12 cellular contexts compared by ENCODE assay signal in genomic region chr16:89345663-89346150, GRCh38.
DNase-seq lines count a peak whose midpoint lies in the region; ATAC-seq and TF ChIP-seq lines count a peak whose summit lies in the region.
"Had no signal": no experiment of that assay in that cellular context is flagged by ENCODE, and none has a peak within 500 bp of the region (broad histone marks: within the 10 kb centered on the region; RNA-seq: fewer than 3 reads in every experiment).

No MANE protein-coding gene starts in this region.

- H3K36me3 Mint-ChIP-seq in activated CD4-positive, alpha-beta memory T cell treated with anti-CD3 and anti-CD28 coated beads for 36 hours, result peaks cover 16% of the 10 kb centered on the region
- H3K36me3 Mint-ChIP-seq in activated CD4-positive, alpha-beta memory T cell treated with anti-CD3 and anti-CD28 coated beads, Interleukin-2, amount 10 ng/mL, durations not matched to agents 7 days and 5 days (ENCODE audit: low read depth), result peaks cover 33% of the 10 kb centered on the region
- peaks cover under 1% of the 10 kb centered on the region for H3K36me3 Mint-ChIP-seq in glutamatergic neuron (ENCODE audit: unreplicated experiment)
- peaks cover 63% of the 10 kb centered on the region for H3K36me3 Mint-ChIP-seq in stimulated activated effector memory CD8-positive, alpha-beta T cell treated with anti-CD3 and anti-CD28 coated beads, Interleukin-12 subunit alpha, Interleukin-12 subunit beta, amount 100 ng/mL, for 72 hours

- peak overlapping the region; percentile 30 for H3K27ac Mint-ChIP-seq in activated CD4-positive, alpha-beta memory T cell treated with anti-CD3 and anti-CD28 coated beads for 36 hours
- H3K27ac Mint-ChIP-seq in activated CD4-positive, alpha-beta memory T cell treated with anti-CD3 and anti-CD28 coated beads, Interleukin-2, amount 10 ng/mL, durations not matched to agents 7 days and 5 days, result no peak overlapping the region
- H3K27ac Mint-ChIP-seq in glutamatergic neuron (ENCODE audit: unreplicated experiment), result peak overlapping the region; percentile 99
- H3K27ac Mint-ChIP-seq in stimulated activated effector memory CD8-positive, alpha-beta T cell treated with anti-CD3 and anti-CD28 coated beads, Interleukin-12 subunit alpha, Interleukin-12 subunit beta, amount 100 ng/mL, for 72 hours, result peak overlapping the region; percentile 4
- H3K27ac Mint-ChIP-seq: B cell had no signal

- TF ChIP-seq CTCF in glutamatergic neuron (IDR thresholded peaks at IDR 0.05; ENCODE audit: partially characterized antibody, unreplicated experiment), result no peak

- H3K27me3 Mint-ChIP-seq in activated CD4-positive, alpha-beta memory T cell treated with anti-CD3 and anti-CD28 coated beads for 36 hours, result no peaks in the 10 kb centered on the region
- H3K27me3 Mint-ChIP-seq in activated CD4-positive, alpha-beta memory T cell treated with anti-CD3 and anti-CD28 coated beads, Interleukin-2, amount 10 ng/mL, durations not matched to agents 7 days and 5 days, result no peaks in the 10 kb centered on the region
- peaks cover 24% of the 10 kb centered on the region for H3K27me3 Mint-ChIP-seq in glutamatergic neuron (ENCODE audit: unreplicated experiment)
- H3K27me3 Mint-ChIP-seq: B cell had no signal

- intact Hi-C loops in activated CD4-positive, alpha-beta memory T cell treated with anti-CD3 and anti-CD28 coated beads for 36 hours (cut with micrococcal nuclease), result no loop called here

- ATAC-seq in stimulated activated effector memory CD8-positive, alpha-beta T cell treated with anti-CD3 and anti-CD28 coated beads, Interleukin-12 subunit alpha, Interleukin-12 subunit beta, amount 100 ng/mL, for 72 hours, result no peak
- no peak for ATAC-seq in GM21717 (IDR thresholded peaks at IDR 0.05; ENCODE audit: unreplicated experiment)

- CTCF ChIA-PET in activated CD4-positive, alpha-beta memory T cell treated with anti-CD3 and anti-CD28 coated beads for 36 hours (lab: Charles Lee), result no interaction called here
- CTCF ChIA-PET in activated CD4-positive, alpha-beta memory T cell treated with anti-CD3 and anti-CD28 coated beads, Interleukin-2, amount 10 ng/mL, durations not matched to agents 7 days and 5 days (lab: Charles Lee), result no interaction called here

- in situ Hi-C loops in G401 (cut with HindIII; ENCODE audit: low sequenced_read_pairs), result no loop called here

- peaks cover 84% of the 10 kb centered on the region for H3K4me1 Mint-ChIP-seq in activated CD4-positive, alpha-beta memory T cell treated with anti-CD3 and anti-CD28 coated beads for 36 hours (ENCODE audit: low read depth)
- peaks cover 72% of the 10 kb centered on the region for H3K4me1 Mint-ChIP-seq in activated CD4-positive, alpha-beta memory T cell treated with anti-CD3 and anti-CD28 coated beads, Interleukin-2, amount 10 ng/mL, durations not matched to agents 7 days and 5 days
- peaks cover 66% of the 10 kb centered on the region for H3K4me1 Mint-ChIP-seq in glutamatergic neuron (ENCODE audit: low read depth, unreplicated experiment)
- peaks cover 83% of the 10 kb centered on the region for H3K4me1 Mint-ChIP-seq in stimulated activated effector memory CD8-positive, alpha-beta T cell treated with anti-CD3 and anti-CD28 coated beads, Interleukin-12 subunit alpha, Interleukin-12 subunit beta, amount 100 ng/mL, for 72 hours

- POLR2A ChIA-PET in activated CD4-positive, alpha-beta memory T cell treated with anti-CD3 and anti-CD28 coated beads for 36 hours (lab: Charles Lee), result no interaction called here
- POLR2A ChIA-PET in activated CD4-positive, alpha-beta memory T cell treated with anti-CD3 and anti-CD28 coated beads, Interleukin-2, amount 10 ng/mL, durations not matched to agents 7 days and 5 days (lab: Charles Lee), result no interaction called here

- no peaks in the 10 kb centered on the region for H3K9me3 Mint-ChIP-seq in activated CD4-positive, alpha-beta memory T cell treated with anti-CD3 and anti-CD28 coated beads for 36 hours
- H3K9me3 Mint-ChIP-seq in activated CD4-positive, alpha-beta memory T cell treated with anti-CD3 and anti-CD28 coated beads, Interleukin-2, amount 10 ng/mL, durations not matched to agents 7 days and 5 days, result no peaks in the 10 kb centered on the region
- H3K9me3 Mint-ChIP-seq in glutamatergic neuron (ENCODE audit: unreplicated experiment), result peaks cover 39% of the 10 kb centered on the region
- H3K9me3 Mint-ChIP-seq in stimulated activated effector memory CD8-positive, alpha-beta T cell treated with anti-CD3 and anti-CD28 coated beads, Interleukin-12 subunit alpha, Interleukin-12 subunit beta, amount 100 ng/mL, for 72 hours, result no peaks in the 10 kb centered on the region

- no peak for DNase-seq in activated CD4-positive, alpha-beta memory T cell treated with anti-CD3 and anti-CD28 coated beads for 36 hours
- no peak for DNase-seq in activated CD4-positive, alpha-beta memory T cell treated with anti-CD3 and anti-CD28 coated beads, Interleukin-2, amount 10 ng/mL, durations not matched to agents 7 days and 5 days
- DNase-seq in NCI-H69 (lab: John Stamatoyannopoulos, UW), result peak; percentile 88
- DNase-seq in glutamatergic neuron, result no peak
- DNase-seq in stimulated activated effector memory CD8-positive, alpha-beta T cell treated with anti-CD3 and anti-CD28 coated beads, Interleukin-12 subunit alpha, Interleukin-12 subunit beta, amount 100 ng/mL, for 72 hours (ENCODE audit: low spot score in 2 of 2), result no peak
- no peak for DNase-seq in T-helper 9 cell
- DNase-seq in G401 (ENCODE audit: low spot score), result no peak
- DNase-seq: activated CD8-positive, alpha-beta memory T cell treated with anti-CD3 and anti-CD28 coated beads, Interleukin-2, amount 50 U/mL, for 4 hours; mesendoderm; NCI-H226 had no signal

- H3K4me3 Mint-ChIP-seq in activated CD4-positive, alpha-beta memory T cell treated with anti-CD3 and anti-CD28 coated beads for 36 hours, result no peak overlapping the region
- no peak overlapping the region for H3K4me3 Mint-ChIP-seq in activated CD4-positive, alpha-beta memory T cell treated with anti-CD3 and anti-CD28 coated beads, Interleukin-2, amount 10 ng/mL, durations not matched to agents 7 days and 5 days
- peak overlapping the region; percentile 31 for H3K4me3 Mint-ChIP-seq in glutamatergic neuron (ENCODE audit: unreplicated experiment)
- no peak overlapping the region for H3K4me3 Mint-ChIP-seq in stimulated activated effector memory CD8-positive, alpha-beta T cell treated with anti-CD3 and anti-CD28 coated beads, Interleukin-12 subunit alpha, Interleukin-12 subunit beta, amount 100 ng/mL, for 72 hours
- H3K4me3 Mint-ChIP-seq: B cell had no signal
